Comparison of ENCODE assay signal across 1 cellular context in the genomic region with DNA sequence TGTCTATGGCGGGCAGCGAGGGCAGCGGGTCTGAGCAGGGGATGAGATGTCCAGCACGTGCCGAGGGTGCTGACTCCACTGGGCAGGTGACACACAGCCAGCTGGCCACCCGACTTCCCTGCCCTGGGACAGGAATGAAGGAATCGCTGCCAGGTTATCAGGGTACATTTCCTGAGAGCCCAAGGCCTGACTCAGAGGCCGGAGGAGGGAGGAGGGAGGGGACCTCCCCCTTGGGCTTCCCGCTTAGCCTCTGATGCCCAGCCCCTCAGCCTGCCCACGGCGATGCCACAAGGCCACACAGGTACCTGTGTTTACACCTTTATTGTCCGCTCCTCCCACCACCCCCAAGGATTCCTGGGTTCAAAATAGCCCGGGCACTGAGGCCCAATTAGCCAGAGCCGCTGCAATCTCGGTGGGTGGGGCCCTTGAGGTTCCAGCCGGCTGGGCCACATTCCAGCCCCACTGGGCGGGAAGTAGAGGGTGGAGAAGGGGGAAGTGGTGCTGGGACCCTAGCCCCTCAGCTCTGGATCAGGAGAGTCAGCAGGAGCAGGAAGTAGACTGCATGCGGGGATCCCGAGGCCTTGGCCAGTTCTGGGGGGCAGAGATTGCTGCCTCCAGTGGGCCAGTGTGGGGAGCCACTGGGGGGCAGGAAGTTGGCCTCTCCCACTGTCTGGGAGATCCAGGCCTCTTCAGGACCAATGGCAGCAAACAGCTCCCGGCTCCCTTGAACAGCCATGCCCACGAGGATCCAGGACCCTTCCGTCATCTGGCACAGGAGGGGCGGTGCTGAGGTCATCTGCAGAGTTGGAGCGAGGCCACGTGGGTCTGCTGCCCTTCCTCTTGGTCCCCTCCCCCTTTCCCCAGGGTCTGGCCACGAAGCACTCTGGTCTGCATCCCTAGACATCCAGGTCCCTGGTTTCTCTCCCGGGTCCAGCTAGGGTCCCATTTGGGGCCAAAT.
TF ChIP-seq lines count a peak whose summit lies in the region.

No MANE protein-coding gene starts in this region.

TF ChIP-seq in IMR-90, 13 proteins besides CTCF, POLR2A, EP300 and RAD21:
- TF ChIP-seq SMC3 (IDR thresholded peaks at IDR 0.05; ENCODE audit: low read depth, low read length) (no peak), MAZ (IDR thresholded peaks at IDR 0.05; ENCODE audit: borderline replicate concordance, low read depth, low read length) (peak; percentile 31; the same call in 1 of the 2 replicates), CHD1 (IDR thresholded peaks at IDR 0.05; ENCODE audit: low read depth, low read length) (no peak), FOS (IDR thresholded peaks at IDR 0.05; ENCODE audit: low read depth, low read length) (peak; percentile 21; the same call in 1 of the 2 replicates), CEBPB (IDR thresholded peaks at IDR 0.05; ENCODE audit: low read depth, low read length) (no peak), BHLHE40 (IDR thresholded peaks at IDR 0.05; ENCODE audit: low read depth, low read length) (peak; percentile 94), MAFK (IDR thresholded peaks at IDR 0.05; ENCODE audit: low read depth, low read length) (no peak), RCOR1 (IDR thresholded peaks at IDR 0.05; ENCODE audit: insufficient replicate concordance, low read length) (peak; percentile 13)
- TF ChIP-seq, protein P1, sequence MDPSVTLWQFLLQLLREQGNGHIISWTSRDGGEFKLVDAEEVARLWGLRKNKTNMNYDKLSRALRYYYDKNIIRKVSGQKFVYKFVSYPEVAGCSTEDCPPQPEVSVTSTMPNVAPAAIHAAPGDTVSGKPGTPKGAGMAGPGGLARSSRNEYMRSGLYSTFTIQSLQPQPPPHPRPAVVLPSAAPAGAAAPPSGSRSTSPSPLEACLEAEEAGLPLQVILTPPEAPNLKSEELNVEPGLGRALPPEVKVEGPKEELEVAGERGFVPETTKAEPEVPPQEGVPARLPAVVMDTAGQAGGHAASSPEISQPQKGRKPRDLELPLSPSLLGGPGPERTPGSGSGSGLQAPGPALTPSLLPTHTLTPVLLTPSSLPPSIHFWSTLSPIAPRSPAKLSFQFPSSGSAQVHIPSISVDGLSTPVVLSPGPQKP (IDR thresholded peaks at IDR 0.05; ENCODE audit: borderline replicate concordance, low read depth, low read length) = no peak
- TF ChIP-seq, protein P2, sequence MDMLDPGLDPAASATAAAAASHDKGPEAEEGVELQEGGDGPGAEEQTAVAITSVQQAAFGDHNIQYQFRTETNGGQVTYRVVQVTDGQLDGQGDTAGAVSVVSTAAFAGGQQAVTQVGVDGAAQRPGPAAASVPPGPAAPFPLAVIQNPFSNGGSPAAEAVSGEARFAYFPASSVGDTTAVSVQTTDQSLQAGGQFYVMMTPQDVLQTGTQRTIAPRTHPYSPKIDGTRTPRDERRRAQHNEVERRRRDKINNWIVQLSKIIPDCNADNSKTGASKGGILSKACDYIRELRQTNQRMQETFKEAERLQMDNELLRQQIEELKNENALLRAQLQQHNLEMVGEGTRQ (IDR thresholded peaks at IDR 0.05; ENCODE audit: low read depth, low read length) = peak; percentile 61; the same call in 1 of the 2 replicates
TF ChIP-seq in IMR-90: peak in this region for 5.
